ENCODE assay signal across 25 cellular contexts in genomic region chr12:586318-587071, GRCh38.
"Had no signal": no experiment of that assay in that cellular context is flagged by ENCODE, and none has a peak within 500 bp of the region (broad histone marks: within the 10 kb centered on the region; RNA-seq: fewer than 3 reads in every experiment).

No MANE protein-coding gene starts in this region.

- H3K36me3 ChIP-seq: breast epithelium, colonic mucosa, esophagus squamous epithelium, gastroesophageal sphincter, left lung, ovary, prostate gland, transverse colon, vagina had no signal

- FAIRE-seq: keratinocyte had no signal

- H3K27me3 ChIP-seq: breast epithelium, colonic mucosa, dorsolateral prefrontal cortex, esophagus squamous epithelium, gastroesophageal sphincter, left lung, neutrophil, ovary, transverse colon, vagina had no signal

- H3K36me3 Mint-ChIP-seq: mesothelial cell of epicardium; natural killer cell treated with Interleukin-12 subunit alpha and Interleukin-12 subunit beta and Interleukin-15 and Interleukin-18, amount 100 ng/mL, for 72 hours; WTC11 had no signal

- H3K9me3 Mint-ChIP-seq: activated T-cell treated with anti-CD3 and anti-CD28 coated beads, Interleukin-2, amount 50 U/mL, for 4 hours; central memory CD8-positive, alpha-beta T cell had no signal

- H3K4me3 ChIP-seq: breast epithelium, colonic mucosa, dorsolateral prefrontal cortex, esophagus squamous epithelium, gastroesophageal sphincter, left lung, ovary, prostate gland, transverse colon, vagina had no signal

- H3K9me3 ChIP-seq: breast epithelium, colonic mucosa, esophagus squamous epithelium, gastroesophageal sphincter, left lung, neutrophil, ovary, prostate gland, transverse colon, vagina had no signal

- H3K4me1 ChIP-seq: breast epithelium, colonic mucosa, gastroesophageal sphincter, prostate gland, transverse colon, vagina had no signal

- ATAC-seq: activated T-cell treated with anti-CD3 and anti-CD28 coated beads, Interleukin-2, amount 50 U/mL, for 4 hours; gastroesophageal sphincter; left lung; natural killer cell treated with Interleukin-12 subunit alpha and Interleukin-12 subunit beta and Interleukin-15 and Interleukin-18, amount 100 ng/mL, for 72 hours; WTC11 had no signal

- H3K4me1 Mint-ChIP-seq: activated naive CD8-positive, alpha-beta T cell treated with anti-CD3 and anti-CD28 coated beads, Interleukin-2, amount 10 ng/mL, durations not matched to agents 7 days and 5 days; central memory CD8-positive, alpha-beta T cell; WTC11 had no signal

- H3K27ac ChIP-seq: breast epithelium, colonic mucosa, esophagus squamous epithelium, gastroesophageal sphincter, left lung, neutrophil, ovary, prostate gland, transverse colon, vagina had no signal

- H3K27ac Mint-ChIP-seq: activated naive CD8-positive, alpha-beta T cell treated with anti-CD3 and anti-CD28 coated beads, Interleukin-2, amount 10 ng/mL, durations not matched to agents 7 days and 5 days; activated T-helper 2 cell treated with anti-CD3 and anti-CD28 coated beads, Interferon-gamma antibody, Interleukin-2, Interleukin-4, amounts not matched to agents 10 μg/mL and 5 μg/mL and 100 μg/mL, durations not matched to agents 14 hours and 24 hours and 36 hours; mesothelial cell of epicardium; WTC11 had no signal

- H3K4me3 Mint-ChIP-seq: activated naive CD8-positive, alpha-beta T cell treated with anti-CD3 and anti-CD28 coated beads, Interleukin-2, amount 10 ng/mL, durations not matched to agents 7 days and 5 days; activated T-cell treated with anti-CD3 and anti-CD28 coated beads, Interleukin-2, amount 50 U/mL, for 4 hours; central memory CD8-positive, alpha-beta T cell; mesothelial cell of epicardium; natural killer cell treated with Interleukin-12 subunit alpha and Interleukin-12 subunit beta and Interleukin-15 and Interleukin-18, amount 100 ng/mL, for 72 hours; WTC11 had no signal

- DNase-seq: activated CD8-positive, alpha-beta memory T cell treated with anti-CD3 and anti-CD28 coated beads, Interleukin-2, amount 50 U/mL, for 4 hours; activated naive CD4-positive, alpha-beta T cell treated with Interleukin-2 at 50 U/mL for 16 hours; activated naive CD8-positive, alpha-beta T cell treated with anti-CD3 and anti-CD28 coated beads, Interleukin-2, amount 10 ng/mL, durations not matched to agents 7 days and 5 days; activated T-cell treated with anti-CD3 and anti-CD28 coated beads, Interleukin-2, amount 50 U/mL, for 4 hours; amniotic stem cell; colonic mucosa; esophagus squamous epithelium; left lung; mammary epithelial cell; stimulated activated CD4-positive, alpha-beta T cell treated with anti-CD3 and anti-CD28 coated beads, Interleukin-1b, Interleukin-23, amount 100 ng/mL, for 48 hours; T-helper 9 cell; transverse colon had no signal
